In genomic region chr3:125440559-125440955, GRCh38 we compare ENCODE assay signal across 19 cellular contexts.
DNase-seq lines count a peak whose midpoint lies in the region; ATAC-seq, FAIRE-seq and TF ChIP-seq lines count a peak whose summit lies in the region.
"Had no signal": no experiment of that assay in that cellular context is flagged by ENCODE, and none has a peak within 500 bp of the region (broad histone marks: within the 10 kb centered on the region; RNA-seq: fewer than 3 reads in every experiment).

No MANE protein-coding gene starts in this region.

- no peak overlapping the region for H3K4me2 ChIP-seq in H1 (ENCODE audit: insufficient read depth in 1 of 2, low read depth in 2 of 2, low read length in 2 of 2)

- H3K36me3 Mint-ChIP-seq in T-helper 17 cell (ENCODE audit: low read depth) = no peaks in the 10 kb centered on the region
- H3K36me3 Mint-ChIP-seq: activated naive CD4-positive, alpha-beta T cell treated with anti-CD3 and anti-CD28 coated beads, Interleukin-2, amount 50 U/mL, for 72 hours had no signal

- no peak overlapping the region for H3K9ac ChIP-seq in H1 (replicated peaks in 1 of 4; ENCODE audit: extremely low read depth in 1 of 4, low read depth in 3 of 4, low read length in 3 of 4)

- no peak overlapping the region for H2BK120ac ChIP-seq in H1 (replicated peaks; ENCODE audit: low read depth, low read length)

- H3K9me3 ChIP-seq in H1 (ENCODE audit: insufficient read depth in 2 of 2, low read depth in 1 of 2, low read length in 1 of 2) (0 out of 4 replicates have a peak, but pooled peaks cover 0 to under 1% of the 10 kb centered on the region in 2 experiments), T-helper 17 cell (ENCODE audit: control insufficient read depth, low read length, poor library complexity, severe bottlenecking) (no peaks in the 10 kb centered on the region)

- H3K4me1 Mint-ChIP-seq in T-helper 17 cell = peaks cover 2% of the 10 kb centered on the region

- no peak overlapping the region for H3K27ac ChIP-seq in H1 (ENCODE audit: low read depth, low read length)
- H3K27ac ChIP-seq: 22Rv1, gastroesophageal sphincter had no signal

- H4K5ac ChIP-seq in H1 (ENCODE audit: insufficient read length, low read depth, low read length) = no peak overlapping the region

- no peak overlapping the region for H3K18ac ChIP-seq in H1 (ENCODE audit: extremely low read depth, low read length)

- H2AK5ac ChIP-seq in H1 (ENCODE audit: low read depth, low read length) = no peak overlapping the region

- WGBS in H1 (ENCODE audit: extremely low coverage in 1 of 2, insufficient coverage in 1 of 2, insufficient read length in 1 of 2, insufficient replicate concordance in 2 of 2, low coverage in 1 of 2, low lambda C conversion rate in 2 of 2, missing lambda C conversion rate in 1 of 2), 2 experiments = 86% methylated on average over 3 of the region's 3 CpGs; no CpG with 5 or more reads in 1 of the 2 experiments

- no peaks in the 10 kb centered on the region for H3K23me2 ChIP-seq in H1 (ENCODE audit: low read depth, low read length)

- H4K8ac ChIP-seq in H1 (ENCODE audit: extremely low read depth, insufficient read depth, low read length) = no peak overlapping the region

- H2BK15ac ChIP-seq in H1 (ENCODE audit: low read length) = no peak overlapping the region

- no peak for ATAC-seq in T-helper 17 cell
- ATAC-seq: activated naive CD4-positive, alpha-beta T cell treated with anti-CD3 and anti-CD28 coated beads, Interleukin-2, amount 50 U/mL, for 72 hours; gastroesophageal sphincter had no signal

- no peak overlapping the region for H2BK20ac ChIP-seq in H1 (ENCODE audit: low read length)

- no peak for TF ChIP-seq EP300 in H1 (IDR thresholded peaks at IDR 0.05; ENCODE audit: borderline replicate concordance in 1 of 2, low read depth in 2 of 2, low read length in 2 of 2)

- peak overlapping the region; percentile 68; the same call in 1 of the 2 replicates for H2AFZ ChIP-seq in H1 (ENCODE audit: low read length)

- no peak overlapping the region for H3K4ac ChIP-seq in H1 (replicated peaks; ENCODE audit: insufficient read length, low read depth, low read length)

- no peaks in the 10 kb centered on the region for H3K27me3 Mint-ChIP-seq in T-helper 17 cell
- H3K27me3 Mint-ChIP-seq: CD4-positive, CD25-positive, alpha-beta regulatory T cell had no signal

- no peak overlapping the region for H2BK12ac ChIP-seq in H1 (ENCODE audit: low read depth, low read length)

- CTCF ChIA-PET in H1 (lab: Charles Lee; ENCODE audit: partially characterized antibody) (interaction anchor here (0.7 to 2.4 kb wide), 10 partner anchors 9 to 709 kb away, joined by 3 to 13 read pairs (median 4); partner anchors contain the start of gene SNX4), GM10248 (lab: Yijun Ruan, JAX) (interaction anchor here (0.7 to 2.6 kb wide), 9 partner anchors 10 to 680 kb away, joined by 3 to 13 read pairs (median 6); no protein-coding TSS in a partner anchor)

- POLR2A ChIA-PET in H1 (lab: Charles Lee; ENCODE audit: partially characterized antibody) (no interaction called here), GM10248 (lab: Yijun Ruan, JAX) (no interaction called here)

- no peak overlapping the region for H3K4me3 Mint-ChIP-seq in T-helper 17 cell
- H3K4me3 Mint-ChIP-seq: CD4-positive, CD25-positive, alpha-beta regulatory T cell had no signal

- no peaks in the 10 kb centered on the region for H3K79me1 ChIP-seq in H1 (ENCODE audit: low read depth, low read length)

- H3K27me3 ChIP-seq in H1 (replicated peaks in 1 of 4; ENCODE audit: control insufficient read depth in 3 of 4, extremely low read depth in 1 of 4, insufficient read depth in 3 of 4, low read length in 3 of 4) = no peaks in the 10 kb centered on the region
- H3K27me3 ChIP-seq: gastroesophageal sphincter had no signal

- no peak for FAIRE-seq in H1 (lab: Jason Lieb, UNC)

- TF ChIP-seq POLR2A in H1 (IDR thresholded peaks at IDR 0.05; ENCODE audit: control extremely low read depth in 1 of 2, low read depth in 2 of 2, low read length in 2 of 2) = no peak

- TF ChIP-seq CTCF in H1 (IDR thresholded peaks at IDR 0.05; ENCODE audit: control extremely low read depth in 1 of 3, insufficient read depth in 1 of 3, low read depth in 1 of 3, low read length in 3 of 3) (no peak), GM10248 (IDR thresholded peaks at IDR 0.05; ENCODE audit: control extremely low read depth, extremely low read depth, low read depth, missing control alignments) (no peak)

- DNase-seq in DMS53 (lab: John Stamatoyannopoulos, UW) (peak; percentile 32), DMS53 treated with DMSO at 0.1 percent for 48 hours (lab: John Stamatoyannopoulos, UW; ENCODE audit: unreplicated experiment) (no peak), M059J (ENCODE audit: low read depth) (peak; percentile 18), H1 (ENCODE audit: low read depth in 1 of 2, low spot score in 2 of 2) (peak in 1 of 2 experiments; percentile 43), mucosa of gallbladder (ENCODE audit: low spot score) (peak; percentile 62), GM10248 (ENCODE audit: extremely low spot score) (no peak), T-helper 17 cell (no peak), NCI-H2227 (lab: John Stamatoyannopoulos, UW; ENCODE audit: unreplicated experiment) (no peak)
- DNase-seq: activated CD4-positive, alpha-beta T cell treated with anti-CD3 and anti-CD28 coated beads for 48 hours; activated T-cell treated with anti-CD3 and anti-CD28 coated beads, Interleukin-2, amount 50 U/mL, for 1 hour; CD4-positive, CD25-positive, alpha-beta regulatory T cell; central memory CD4-positive, alpha-beta T cell; EL; NCI-H1436 treated with DMSO at 0.1 percent for 48 hours; NCI-H510A; posterior cingulate gyrus had no signal

- no peak overlapping the region for H3K4me3 ChIP-seq in H1 (ENCODE audit: extremely low read depth in 1 of 4, insufficient read depth in 2 of 4, low read depth in 3 of 4, low read length in 4 of 4)
- H3K4me3 ChIP-seq: gastroesophageal sphincter had no signal

- no peak for TF ChIP-seq RAD21 in H1 (IDR thresholded peaks at IDR 0.05 in 1 of 2, conservative IDR thresholded peaks at IDR 0.05 in 1 of 2; ENCODE audit: low read depth in 2 of 2, low read length in 2 of 2)

- no peaks in the 10 kb centered on the region for H4K20me1 ChIP-seq in H1 (replicated peaks in 1 of 2; ENCODE audit: control insufficient read depth in 1 of 2, insufficient read depth in 2 of 2, low read length in 2 of 2)

- H3K23ac ChIP-seq in H1 (ENCODE audit: insufficient read length) = no peak overlapping the region

- no peaks in the 10 kb centered on the region for H3K79me2 ChIP-seq in H1 (ENCODE audit: control insufficient read depth in 1 of 2, insufficient read depth in 2 of 2, low read length in 2 of 2)

- no peak overlapping the region for H2BK5ac ChIP-seq in H1 (ENCODE audit: low read depth, low read length)

- no peak overlapping the region for H3K14ac ChIP-seq in H1 (ENCODE audit: insufficient read length)

- no peak overlapping the region for H3K27ac Mint-ChIP-seq in T-helper 17 cell
- H3K27ac Mint-ChIP-seq: activated naive CD4-positive, alpha-beta T cell treated with anti-CD3 and anti-CD28 coated beads, Interleukin-2, amount 50 U/mL, for 72 hours; CD4-positive, CD25-positive, alpha-beta regulatory T cell had no signal

- H3K56ac ChIP-seq in H1 (replicated peaks; ENCODE audit: insufficient read length, low read depth, low read length) = no peak overlapping the region

- peaks cover 0 to 4% (median 0%) of the 10 kb centered on the region in 4 experiments; a peak in 2 of 7 replicates for H3K4me1 ChIP-seq in H1 (replicated peaks in 1 of 4; ENCODE audit: control insufficient read depth in 3 of 4, insufficient read depth in 4 of 4, low read length in 3 of 4)
- H3K4me1 ChIP-seq: gastroesophageal sphincter had no signal

- H4K91ac ChIP-seq in H1 (replicated peaks; ENCODE audit: insufficient read length, low read length) = no peak overlapping the region

- H3K36me3 ChIP-seq in H1 (ENCODE audit: control insufficient read depth in 2 of 4, insufficient read depth in 4 of 4, low read length in 3 of 4) = no peaks in the 10 kb centered on the region

TF ChIP-seq in H1, 55 proteins besides CTCF, POLR2A, EP300 and RAD21:
- TF ChIP-seq POU5F1 (IDR thresholded peaks at IDR 0.05; ENCODE audit: low read depth, low read length) (no peak), RBBP5 (IDR thresholded peaks at IDR 0.05; ENCODE audit: borderline replicate concordance, low read depth, low read length) (no peak), PHF8 (conservative IDR thresholded peaks at IDR 0.05; ENCODE audit: low read depth, low read length) (no peak), CBX8 (IDR thresholded peaks at IDR 0.05; ENCODE audit: borderline replicate concordance, low read depth, low read length) (no peak), SRF (IDR thresholded peaks at IDR 0.05; ENCODE audit: low read depth, low read length) (no peak), CBX5 (IDR thresholded peaks at IDR 0.05; ENCODE audit: low read depth, low read length) (no peak), HDAC2 (IDR thresholded peaks at IDR 0.05; ENCODE audit: borderline replicate concordance in 1 of 2, low read depth in 2 of 2, low read length in 2 of 2) (no peak), EZH2 (IDR thresholded peaks at IDR 0.05; ENCODE audit: low read depth, low read length, severe bottlenecking) (no peak), BRCA1 (IDR thresholded peaks at IDR 0.05; ENCODE audit: low read depth, low read length) (no peak), BACH1 (IDR thresholded peaks at IDR 0.05; ENCODE audit: low read length) (no peak), E2F6 (IDR thresholded peaks at IDR 0.05) (no peak), YY1 (IDR thresholded peaks at IDR 0.05; ENCODE audit: low read depth, low read length) (no peak), SP2 (IDR thresholded peaks at IDR 0.05; ENCODE audit: low read length) (no peak), TCF12 (IDR thresholded peaks at IDR 0.05; ENCODE audit: low read depth, low read length) (no peak), ZNF274 (IDR thresholded peaks at IDR 0.05; ENCODE audit: borderline replicate concordance, extremely low read depth, low read length) (no peak), NRF1 (IDR thresholded peaks at IDR 0.05; ENCODE audit: low read depth, low read length) (no peak)

Comparison
In these comparisons a context has a peak if more than half of its experiments do, and no peak if none do; other contexts are left out.
1. DNase-seq: peak in DMS53 (single experiment), M059J (single experiment) and mucosa of gallbladder (single experiment); none in DMS53 treated with DMSO at 0.1 percent for 48 hours (single experiment), GM10248 (single experiment), T-helper 17 cell (0 of 3) and NCI-H2227 (single experiment).